In genomic region chr1:214513394-214513793, GRCh38 we compare ENCODE assay signal across 13 cellular contexts. TPM values are rescaled to one million over a fixed set of nuclear protein-coding genes. Genes with fewer than 3 reads are reported as not detected.
DNase-seq lines count a peak whose midpoint lies in the region; ATAC-seq, FAIRE-seq and TF ChIP-seq lines count a peak whose summit lies in the region.
"Had no signal": no experiment of that assay in that cellular context is flagged by ENCODE, and none has a peak within 500 bp of the region (broad histone marks: within the 10 kb centered on the region; RNA-seq: fewer than 3 reads in every experiment).

No MANE protein-coding gene starts in this region.

- WGBS in A549 (ENCODE audit: missing lambda C conversion rate) = 82% methylated on average over 5 of the region's 5 CpGs
- whole genome bisulfite sequencing in H9 (ENCODE audit: extremely low coverage, insufficient read length, low lambda C conversion rate) = no CpG with 5 or more reads among the region's 5 CpGs
- WGBS in tibial nerve, 2 donors = 76 to 83% methylated on average over 5 of the region's 5 CpGs

- POLR2A ChIA-PET in A549 (lab: Yijun Ruan, JAX) = no interaction called here

- H3K4ac ChIP-seq in H9 (ENCODE audit: low read depth, low read length) = no peak overlapping the region

- H4K5ac ChIP-seq in H9 (ENCODE audit: insufficient read length, low read depth, low read length) = no peak overlapping the region

- CTCF ChIA-PET in A549 (lab: Yijun Ruan, JAX) = interaction anchor here (1.7 kb wide), 1 partner anchor 71 kb away, joined by 7 read pairs; no protein-coding TSS in a partner anchor

- DNase-seq in A549 (ENCODE audit: low read depth in 1 of 2, low spot score in 1 of 2) = no peak
- no peak for DNase-seq in H9
- DNase-seq in NT2/D1 (ENCODE audit: low read depth, low spot score) = no peak
- no peak for DNase-seq in tibial nerve (ENCODE audit: low spot score in 2 of 2)
- DNase-seq in NCI-H2107 (lab: John Stamatoyannopoulos, UW) = no peak
- DNase-seq in T1000 (lab: John Stamatoyannopoulos, UW) = no peak
- no peak for DNase-seq in NCI-H524 treated with DMSO at 0.1 percent for 48 hours (lab: John Stamatoyannopoulos, UW)
- DNase-seq: NCI-H2029, NCI-H510A treated with DMSO at 0.1 percent for 48 hours, SHP77 had no signal

- H3K79me1 ChIP-seq in H9 (ENCODE audit: insufficient read depth, low read depth, low read length, poor library complexity, severe bottlenecking) = peaks cover 4% of the 10 kb centered on the region

- H2BK15ac ChIP-seq in H9 (ENCODE audit: low read depth, low read length) = no peak overlapping the region

- peak overlapping the region in 2 of 3 experiments; percentile 18 to 60; a peak in 2 of 7 replicates for H3K27ac Mint-ChIP-seq in H9

- no peak overlapping the region for H2AFZ ChIP-seq in H9 (ENCODE audit: low read length)

- H3K4me1 ChIP-seq in A549 = peaks cover 47% of the 10 kb centered on the region
- peaks cover 4% of the 10 kb centered on the region for H3K4me1 ChIP-seq in H9 (ENCODE audit: insufficient read depth, low read length)
- peaks cover 4% of the 10 kb centered on the region for H3K4me1 ChIP-seq in NT2/D1 (ENCODE audit: insufficient read depth, insufficient read length)
- peaks cover 31% of the 10 kb centered on the region for H3K4me1 ChIP-seq in iPS-20b (ENCODE audit: insufficient read depth, low read length)
- H3K4me1 ChIP-seq in tibial nerve = peaks cover 0 to 33% (median 11%) of the 10 kb centered on the region in 4 donors
- H3K4me1 ChIP-seq: BLaER1 treated with 17β-estradiol and CSF1 and Interleukin-3, amounts not matched to agents 10 nM and 100 nM had no signal

- H3K9ac ChIP-seq in H9 (ENCODE audit: extremely low read depth, insufficient read length, low read length) (no peak overlapping the region), NT2/D1 (ENCODE audit: insufficient read length, low read depth) (peak overlapping the region; percentile 24), iPS-20b (ENCODE audit: low read depth, low read length) (no peak overlapping the region)
- H3K9ac ChIP-seq: BLaER1 treated with 17β-estradiol and CSF1 and Interleukin-3, amounts not matched to agents 10 nM and 100 nM had no signal

- TF ChIP-seq POLR2A in A549 (IDR thresholded peaks at IDR 0.05; ENCODE audit: low read length) = no peak
- no peak for TF ChIP-seq POLR2A in tibial nerve (IDR thresholded peaks at IDR 0.05)

- H3K4me3 Mint-ChIP-seq in H9 = no peak overlapping the region; a peak in 1 of 5 replicates

- H3K27me3 Mint-ChIP-seq in H9 (ENCODE audit: low read depth) = no peaks in the 10 kb centered on the region

- H4K91ac ChIP-seq in H9 (ENCODE audit: insufficient read length, low read depth, low read length) = no peak overlapping the region

- H3K14ac ChIP-seq in H9 (ENCODE audit: insufficient read depth, low read length) = no peak overlapping the region

- peaks cover 28 to 31% of the 10 kb centered on the region in 2 experiments for H3K9me3 Mint-ChIP-seq in H9

- H3K36me3 Mint-ChIP-seq in H9 (ENCODE audit: insufficient read depth in 1 of 3, low read depth in 3 of 3) = peaks cover 25 to 37% (median 35%) of the 10 kb centered on the region in 3 experiments

- no peaks in the 10 kb centered on the region for H3K23me2 ChIP-seq in H9 (ENCODE audit: insufficient read length, low read depth, low read length, poor library complexity, severe bottlenecking)

- H3K4me3 ChIP-seq in A549 = no peak overlapping the region
- H3K4me3 ChIP-seq in NT2/D1 (ENCODE audit: insufficient read length, low read depth) = no peak overlapping the region
- peak overlapping the region; percentile 50; the same call in 1 of the 2 replicates for H3K4me3 ChIP-seq in iPS-20b (ENCODE audit: low read length)
- no peak overlapping the region for H3K4me3 ChIP-seq in tibial nerve
- H3K4me3 ChIP-seq: BLaER1 treated with 17β-estradiol and CSF1 and Interleukin-3, amounts not matched to agents 10 nM and 100 nM had no signal

- H3K4me1 Mint-ChIP-seq in H9 = peaks cover 39 to 44% of the 10 kb centered on the region in 2 experiments

- H2AK5ac ChIP-seq in H9 (ENCODE audit: insufficient read length, low read length) = no peak overlapping the region

- no peak overlapping the region for H2BK5ac ChIP-seq in H9 (ENCODE audit: insufficient read length, low read length)

- H3K79me2 ChIP-seq in H9 (ENCODE audit: insufficient read depth, low read length) = peaks cover 8% of the 10 kb centered on the region; the same call in 1 of the 2 replicates

- no peaks in the 10 kb centered on the region for H4K20me1 ChIP-seq in H9 (ENCODE audit: control insufficient read depth, insufficient read depth, insufficient read length)
- H4K20me1 ChIP-seq: BLaER1 treated with 17β-estradiol and CSF1 and Interleukin-3, amounts not matched to agents 10 nM and 100 nM had no signal

- H2BK12ac ChIP-seq in H9 (ENCODE audit: insufficient read length, low read depth, low read length) = no peak overlapping the region

- FAIRE-seq in A549 (lab: Jason Lieb, UNC) = no peak
- FAIRE-seq: RCC 7860 had no signal

- no peaks in the 10 kb centered on the region for H3K9me3 ChIP-seq in A549
- H3K9me3 ChIP-seq in H9 (ENCODE audit: control insufficient read depth, low read depth, low read length) = peaks cover 12% of the 10 kb centered on the region
- H3K9me3 ChIP-seq in NT2/D1 (ENCODE audit: insufficient read depth, low read length) = peaks cover 38% of the 10 kb centered on the region
- peaks cover 14% of the 10 kb centered on the region for H3K9me3 ChIP-seq in iPS-20b (ENCODE audit: insufficient read depth, low read depth, low read length)
- H3K9me3 ChIP-seq in tibial nerve = no peaks in the 10 kb centered on the region

- no peak overlapping the region for H3K18ac ChIP-seq in H9 (ENCODE audit: insufficient read length, low read depth, low read length)

- no peak overlapping the region for H2BK20ac ChIP-seq in H9 (ENCODE audit: low read depth, low read length, poor library complexity, severe bottlenecking)

- H2BK120ac ChIP-seq in H9 (ENCODE audit: low read depth, low read length, poor library complexity, severe bottlenecking) = no peak overlapping the region

- TF ChIP-seq EP300 in A549 (IDR thresholded peaks at IDR 0.05) (no peak), tibial nerve (IDR thresholded peaks at IDR 0.05) (no peak)

- no peak for ATAC-seq in A549

- H4K8ac ChIP-seq in H9 (replicated peaks; ENCODE audit: insufficient read length, low read depth, low read length) = no peak overlapping the region

- no peak for TF ChIP-seq RAD21 in A549 (conservative IDR thresholded peaks at IDR 0.05 in 1 of 2, IDR thresholded peaks at IDR 0.05 in 1 of 2)

- TF ChIP-seq CTCF in A549 (IDR thresholded peaks at IDR 0.05) (no peak), H9 (conservative IDR thresholded peaks at IDR 0.05) (no peak), tibial nerve (IDR thresholded peaks at IDR 0.05) (no peak)

- peak overlapping the region in 1 of 2 experiments; percentile 47; a peak in 1 of 6 replicates for H3K27ac ChIP-seq in A549
- H3K27ac ChIP-seq in H9 (ENCODE audit: insufficient read length, low read depth, low read length) = no peak overlapping the region
- H3K27ac ChIP-seq in iPS-20b (ENCODE audit: low read length) = no peak overlapping the region
- no peak overlapping the region for H3K27ac ChIP-seq in tibial nerve
- H3K27ac ChIP-seq: BLaER1 treated with 17β-estradiol and CSF1 and Interleukin-3, amounts not matched to agents 10 nM and 100 nM had no signal

- H3K23ac ChIP-seq in H9 (ENCODE audit: insufficient read length, low read depth, low read length) = no peak overlapping the region

- no peak overlapping the region for H3T11ph ChIP-seq in H9 (ENCODE audit: low read length)

- no peaks in the 10 kb centered on the region for H3K27me3 ChIP-seq in H9 (ENCODE audit: insufficient read depth, low read length)
- no peaks in the 10 kb centered on the region for H3K27me3 ChIP-seq in NT2/D1 (ENCODE audit: insufficient read depth, insufficient read length)
- peaks cover 49% of the 10 kb centered on the region; the same call in 1 of the 2 replicates for H3K27me3 ChIP-seq in iPS-20b (ENCODE audit: insufficient read depth, low read length)
- no peaks in the 10 kb centered on the region for H3K27me3 ChIP-seq in tibial nerve
- H3K27me3 ChIP-seq: BLaER1 treated with 17β-estradiol and CSF1 and Interleukin-3, amounts not matched to agents 10 nM and 100 nM had no signal

- H3K4me2 ChIP-seq in A549 (peak overlapping the region; percentile 69; the same call in 1 of the 3 replicates), H9 (ENCODE audit: insufficient read depth, insufficient read length, low read length) (no peak overlapping the region)
- H3K4me2 ChIP-seq: BLaER1 treated with 17β-estradiol and CSF1 and Interleukin-3, amounts not matched to agents 10 nM and 100 nM had no signal

- H3K56ac ChIP-seq in H9 (ENCODE audit: insufficient read length, low read depth, low read length) = no peak overlapping the region

- peaks cover 13% of the 10 kb centered on the region for H3K36me3 ChIP-seq in NT2/D1 (ENCODE audit: insufficient read depth, insufficient read length, low read length)
- peaks cover 5% of the 10 kb centered on the region; the same call in 1 of the 2 replicates for H3K36me3 ChIP-seq in iPS-20b (ENCODE audit: insufficient read depth, low read depth, low read length)
- H3K36me3 ChIP-seq in tibial nerve = no peaks in the 10 kb centered on the region
- H3K36me3 ChIP-seq: BLaER1 treated with 17β-estradiol and CSF1 and Interleukin-3, amounts not matched to agents 10 nM and 100 nM had no signal

TF ChIP-seq in A549, 52 proteins besides CTCF, POLR2A, EP300 and RAD21:
- no peak for TF ChIP-seq NPAS2 (CRISPR knock-in tag; IDR thresholded peaks at IDR 0.05; ENCODE audit: borderline replicate concordance)

RNA-seq across cellular contexts. Expression of gene PTPN14, which starts 38.0 kb away (rescaled TPM):
- polyA plus RNA-seq in A549 (2011; rRNA removed) = 9.9 and 10.0 TPM in 2 replicates
- 5.7 and 7.5 TPM in 2 replicates for polyA plus RNA-seq in A549 (2012; cell fraction: cytosol; rRNA removed)
- 9.2 and 11.5 TPM in 2 replicates for polyA plus RNA-seq in A549 (2012; cell fraction: nucleus; rRNA removed)
- polyA plus RNA-seq in A549 (2017; fragmentation: RNase III; extraction: RNeasy Plus Mini Kit Qiagen cat#74134 plus additional on column Dnase treatment) = 9.2 to 13.0 TPM (median 10.3 TPM) in 3 replicates
- 30.7 and 38.9 TPM in 2 replicates for polyA minus RNA-seq in A549 (2011; rRNA and poly(A)+ RNA removed)
- 76.4 and 79.0 TPM in 2 replicates for total RNA-seq in H9 (2021)
- total RNA-seq in tibial nerve = 10 to 100 TPM; 25.8 to 47.4 (median 38.2) TPM
